In genomic region chr18:23227729-23228075, GRCh38 we compare ENCODE assay signal across 9 cellular contexts.
A peak's percentile ranks its signal among the peaks of the same experiment; 100 is the strongest.
DNase-seq lines count a peak whose midpoint lies in the region; ATAC-seq and TF ChIP-seq lines count a peak whose summit lies in the region.
"Had no signal": no experiment of that assay in that cellular context is flagged by ENCODE, and none has a peak within 500 bp of the region (broad histone marks: within the 10 kb centered on the region; RNA-seq: fewer than 3 reads in every experiment).

No MANE protein-coding gene starts in this region.

- no peaks in the 10 kb centered on the region for H3K27me3 Mint-ChIP-seq in activated T-helper 2 cell treated with anti-CD3 and anti-CD28 coated beads, Interferon-gamma antibody, Interleukin-2, Interleukin-4, amounts not matched to agents 10 μg/mL and 5 μg/mL and 100 μg/mL, durations not matched to agents 14 hours and 24 hours and 36 hours (ENCODE audit: low read depth)
- H3K27me3 Mint-ChIP-seq: CD4-positive, CD25-positive, alpha-beta regulatory T cell had no signal

- H3K79me2 ChIP-seq in Loucy (ENCODE audit: insufficient read depth, low read length), result no peaks in the 10 kb centered on the region

- H3K27me3 ChIP-seq in AG04450 (ENCODE audit: control insufficient read depth, insufficient read depth, low read length), result no peaks in the 10 kb centered on the region
- no peaks in the 10 kb centered on the region for H3K27me3 ChIP-seq in Loucy (ENCODE audit: insufficient read depth, low read length, poor library complexity, severe bottlenecking)

- intact Hi-C loops in activated T-helper 2 cell treated with anti-CD3 and anti-CD28 coated beads, Interferon-gamma antibody, Interleukin-2, Interleukin-4, amounts not matched to agents 10 μg/mL and 5 μg/mL and 100 μg/mL, durations not matched to agents 14 hours and 24 hours and 36 hours (cut with micrococcal nuclease), result no loop called here

- no peak for ATAC-seq in HG03378 (IDR thresholded peaks at IDR 0.05; ENCODE audit: unreplicated experiment)

- H3K27ac Mint-ChIP-seq in activated T-helper 2 cell treated with anti-CD3 and anti-CD28 coated beads, Interferon-gamma antibody, Interleukin-2, Interleukin-4, amounts not matched to agents 10 μg/mL and 5 μg/mL and 100 μg/mL, durations not matched to agents 14 hours and 24 hours and 36 hours, result peak overlapping the region; percentile 99

- no peak overlapping the region for H3K4me3 ChIP-seq in AG04450 (ENCODE audit: low read depth, low read length)
- H3K4me3 ChIP-seq in Loucy (ENCODE audit: low read length, poor library complexity, severe bottlenecking), result no peak overlapping the region
- no peak overlapping the region for H3K4me3 ChIP-seq in mesodermal cell (ENCODE audit: extremely low read depth, insufficient read depth, low read length, poor library complexity, severe bottlenecking)

- peaks cover 57% of the 10 kb centered on the region for H3K36me3 Mint-ChIP-seq in activated T-helper 2 cell treated with anti-CD3 and anti-CD28 coated beads, Interferon-gamma antibody, Interleukin-2, Interleukin-4, amounts not matched to agents 10 μg/mL and 5 μg/mL and 100 μg/mL, durations not matched to agents 14 hours and 24 hours and 36 hours (ENCODE audit: low read depth)
- H3K36me3 Mint-ChIP-seq: CD4-positive, CD25-positive, alpha-beta regulatory T cell had no signal

- DNase-seq in AG04450 (ENCODE audit: low read depth, low spot score) (no peak), activated T-cell treated with anti-CD3 and anti-CD28 coated beads for 4 hours (no peak), HuH-7 (ENCODE audit: low spot score) (no peak), UCSD-AML1 (lab: John Stamatoyannopoulos, UW; ENCODE audit: unreplicated experiment) (no peak)
- no peak for DNase-seq in activated T-helper 2 cell treated with anti-CD3 and anti-CD28 coated beads, Interferon-gamma antibody, Interleukin-2, Interleukin-4, amounts not matched to agents 10 μg/mL and 5 μg/mL and 100 μg/mL, durations not matched to agents 14 hours and 24 hours and 36 hours (ENCODE audit: low spot score)

- H3K36me3 ChIP-seq in Loucy (ENCODE audit: insufficient read depth, low read length) (0 out of 2 replicates have a peak, but pooled peaks cover 3% of the 10 kb centered on the region), mesodermal cell (ENCODE audit: control insufficient read depth, insufficient read depth, low read length) (no peaks in the 10 kb centered on the region)

- no peak overlapping the region for H3K4me3 Mint-ChIP-seq in activated T-helper 2 cell treated with anti-CD3 and anti-CD28 coated beads, Interferon-gamma antibody, Interleukin-2, Interleukin-4, amounts not matched to agents 10 μg/mL and 5 μg/mL and 100 μg/mL, durations not matched to agents 14 hours and 24 hours and 36 hours (ENCODE audit: low read depth)
- H3K4me3 Mint-ChIP-seq: CD4-positive, CD25-positive, alpha-beta regulatory T cell had no signal

- 100% methylated on average over 1 of the region's 2 CpGs; no CpG with 5 or more reads in 1 of the 2 experiments for WGBS in mesodermal cell (ENCODE audit: insufficient coverage in 2 of 2), 2 experiments

- H3K27ac ChIP-seq in AG04450 (ENCODE audit: low read depth, low read length) (peak overlapping the region; percentile 79), mesodermal cell (ENCODE audit: low read depth, low read length, severe bottlenecking) (peak overlapping the region; percentile 82)

- no peaks in the 10 kb centered on the region for H3K9me2 ChIP-seq in Loucy (replicated peaks; ENCODE audit: low read depth, low read length)

- H3K9ac ChIP-seq in Loucy (ENCODE audit: low read depth, low read length, poor library complexity, severe bottlenecking), result peak overlapping the region; percentile 48

- peaks cover 5% of the 10 kb centered on the region; the same call in 1 of the 2 replicates for H3K9me3 ChIP-seq in AG04450 (ENCODE audit: control insufficient read depth, insufficient read depth, low read length)
- H3K9me3 ChIP-seq in Loucy (ENCODE audit: insufficient read depth, low read depth, low read length), result no peaks in the 10 kb centered on the region
- no peaks in the 10 kb centered on the region for H3K9me3 ChIP-seq in mesodermal cell (ENCODE audit: control insufficient read depth, low read length)

- H2AFZ ChIP-seq in Loucy (ENCODE audit: low read length), result no peak overlapping the region

- TF ChIP-seq CTCF in AG04450 (IDR thresholded peaks at IDR 0.05; ENCODE audit: low read depth, low read length), result no peak
- no peak for TF ChIP-seq CTCF in Loucy (conservative IDR thresholded peaks at IDR 0.05; ENCODE audit: low read length)

- CTCF ChIA-PET in AG04450 (lab: Charles Lee), result interaction anchor here (1.3 kb wide), 1 partner anchor 96 kb away, joined by 4 read pairs; no protein-coding TSS in a partner anchor

- peaks cover 65% of the 10 kb centered on the region for H3K4me1 Mint-ChIP-seq in activated T-helper 2 cell treated with anti-CD3 and anti-CD28 coated beads, Interferon-gamma antibody, Interleukin-2, Interleukin-4, amounts not matched to agents 10 μg/mL and 5 μg/mL and 100 μg/mL, durations not matched to agents 14 hours and 24 hours and 36 hours (ENCODE audit: low read depth)

- peaks cover 5% of the 10 kb centered on the region for H3F3A ChIP-seq in Loucy (ENCODE audit: low read depth)

- H3K9me3 Mint-ChIP-seq in activated T-helper 2 cell treated with anti-CD3 and anti-CD28 coated beads, Interferon-gamma antibody, Interleukin-2, Interleukin-4, amounts not matched to agents 10 μg/mL and 5 μg/mL and 100 μg/mL, durations not matched to agents 14 hours and 24 hours and 36 hours, result peaks cover 18% of the 10 kb centered on the region
- H3K9me3 Mint-ChIP-seq: CD4-positive, CD25-positive, alpha-beta regulatory T cell had no signal

- H3K4me2 ChIP-seq in Loucy (ENCODE audit: low read depth, low read length, poor library complexity, severe bottlenecking), result peak overlapping the region; percentile 15

- POLR2A ChIA-PET in AG04450 (lab: Yijun Ruan, JAX), result interaction anchor here (2.6 kb wide), 1 partner anchor 32 kb away, joined by 20 read pairs; no protein-coding TSS in a partner anchor

- peaks cover 60% of the 10 kb centered on the region for H3K4me1 ChIP-seq in Loucy (ENCODE audit: insufficient read depth, low read length, poor library complexity, severe bottlenecking)
- peaks cover 24% of the 10 kb centered on the region for H3K4me1 ChIP-seq in mesodermal cell (ENCODE audit: control insufficient read depth, insufficient read depth, low read length, poor library complexity, severe bottlenecking)

- H4K20me1 ChIP-seq in Loucy (ENCODE audit: insufficient read depth, low read length, poor library complexity, severe bottlenecking), result no peaks in the 10 kb centered on the region
